ENCODE assay signal across 16 cellular contexts in the genomic region with DNA sequence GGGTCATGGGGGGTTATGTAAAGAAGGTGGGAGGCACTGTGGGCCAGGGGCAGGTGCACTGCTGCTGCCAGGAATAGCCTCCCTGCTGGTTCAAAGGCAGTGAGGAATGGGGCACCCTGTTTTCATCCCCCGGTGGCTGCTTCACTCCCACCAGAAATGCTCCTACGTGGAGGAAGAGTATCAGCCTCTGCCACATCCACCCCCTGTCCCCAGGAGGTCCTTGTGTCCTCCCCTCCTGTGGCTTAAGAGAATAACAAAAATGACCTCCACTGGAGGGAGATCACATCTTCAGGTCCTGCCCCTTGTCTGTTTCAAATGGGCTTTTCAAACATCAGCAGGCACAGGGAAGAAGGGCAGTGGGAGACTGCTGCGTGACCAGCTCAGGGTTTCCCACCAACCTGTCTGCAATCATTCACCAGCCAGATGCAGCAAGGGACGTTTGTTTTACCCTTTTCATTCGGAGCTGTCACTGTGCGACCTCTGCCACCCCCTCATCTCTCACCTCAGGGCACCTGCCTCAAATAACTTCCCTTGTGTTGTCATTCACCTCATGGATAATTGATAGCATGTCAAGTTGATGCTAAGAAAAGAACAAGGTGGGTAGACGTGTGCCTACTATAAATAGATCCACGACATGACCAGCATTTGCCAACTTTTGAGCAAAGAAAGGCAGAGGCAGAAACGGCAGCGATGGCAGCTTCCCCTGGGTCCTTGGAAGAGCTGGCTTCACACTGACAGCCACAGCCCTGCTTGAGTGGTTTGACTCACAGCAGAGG.
DNase-seq lines count a peak whose midpoint lies in the region; ATAC-seq, FAIRE-seq and TF ChIP-seq lines count a peak whose summit lies in the region.
"Had no signal": no experiment of that assay in that cellular context is flagged by ENCODE, and none has a peak within 500 bp of the region (broad histone marks: within the 10 kb centered on the region; RNA-seq: fewer than 3 reads in every experiment).

No MANE protein-coding gene starts in this region.

- DNase-seq in NCI-H1105 treated with DMSO at 0.1 percent for 48 hours (lab: John Stamatoyannopoulos, UW) (peak; percentile 76), H1 (ENCODE audit: low read depth in 1 of 2, low spot score in 2 of 2) (no peak), posterior cingulate gyrus (peak in 8 of 10 donors; percentile 24 to 91 (median 59)), G401 (ENCODE audit: low spot score) (no peak), HTR-8/SVneo (ENCODE audit: insufficient read length, low spot score) (no peak), NK-92 (lab: John Stamatoyannopoulos, UW; ENCODE audit: unreplicated experiment) (no peak)
- DNase-seq: activated CD4-positive, alpha-beta T cell treated with anti-CD3 and anti-CD28 coated beads for 48 hours; activated naive CD4-positive, alpha-beta T cell treated with anti-CD3 and anti-CD28 coated beads for 36 hours; CD4-positive, CD25-positive, alpha-beta regulatory T cell; dermis blood vessel endothelial cell; heart right ventricle; NCI-H2171 treated with DMSO at 0.1 percent for 48 hours; SHP77 treated with DMSO at 0.1 percent for 48 hours; stimulated activated CD4-positive, alpha-beta T cell treated with anti-CD3 and anti-CD28 coated beads, Interleukin-12 subunit alpha, Interleukin-12 subunit beta, amount 100 ng/mL, for 4 hours had no signal

- H3K23ac ChIP-seq in H1 (ENCODE audit: insufficient read length), result no peak overlapping the region

- CTCF ChIA-PET in H1 (lab: Charles Lee; ENCODE audit: partially characterized antibody), result interaction anchor here (2.5 kb wide), 1 partner anchor 98 kb away, joined by 8 read pairs; no protein-coding TSS in a partner anchor

- H3K9ac ChIP-seq in H1 (replicated peaks in 1 of 4; ENCODE audit: extremely low read depth in 1 of 4, low read depth in 3 of 4, low read length in 3 of 4), result no peak overlapping the region

- peak overlapping the region in 1 of 4 experiments; percentile 5; a peak in 1 of 8 replicates for H3K4me3 ChIP-seq in H1 (ENCODE audit: extremely low read depth in 1 of 4, insufficient read depth in 2 of 4, low read depth in 3 of 4, low read length in 4 of 4)

- H3K27ac ChIP-seq in H1 (ENCODE audit: low read depth, low read length), result 0 out of 2 replicates have a peak overlapping the region, but pooled peaks have one; percentile 9
- H3K27ac ChIP-seq: heart right ventricle had no signal

- H3K4ac ChIP-seq in H1 (replicated peaks; ENCODE audit: insufficient read length, low read depth, low read length), result no peak overlapping the region

- H4K91ac ChIP-seq in H1 (replicated peaks; ENCODE audit: insufficient read length, low read length), result peak overlapping the region; percentile 50

- H3K79me1 ChIP-seq in H1 (ENCODE audit: low read depth, low read length), result no peaks in the 10 kb centered on the region

- POLR2A ChIA-PET in H1 (lab: Charles Lee; ENCODE audit: partially characterized antibody), result no interaction called here

- H2BK120ac ChIP-seq in H1 (replicated peaks; ENCODE audit: low read depth, low read length), result no peak overlapping the region

- H3K79me2 ChIP-seq in H1 (ENCODE audit: control insufficient read depth in 1 of 2, insufficient read depth in 2 of 2, low read length in 2 of 2), result no peaks in the 10 kb centered on the region

- peak overlapping the region; percentile 89 for H3K18ac ChIP-seq in H1 (ENCODE audit: extremely low read depth, low read length)

- no peak overlapping the region for H4K5ac ChIP-seq in H1 (ENCODE audit: insufficient read length, low read depth, low read length)

- TF ChIP-seq RAD21 in H1 (IDR thresholded peaks at IDR 0.05 in 1 of 2, conservative IDR thresholded peaks at IDR 0.05 in 1 of 2; ENCODE audit: low read depth in 2 of 2, low read length in 2 of 2), result no peak

- no peaks in the 10 kb centered on the region for H4K20me1 ChIP-seq in H1 (replicated peaks in 1 of 2; ENCODE audit: control insufficient read depth in 1 of 2, insufficient read depth in 2 of 2, low read length in 2 of 2)

- TF ChIP-seq CTCF in H1 (IDR thresholded peaks at IDR 0.05; ENCODE audit: control extremely low read depth in 1 of 3, insufficient read depth in 1 of 3, low read depth in 1 of 3, low read length in 3 of 3), result no peak

- in situ Hi-C loops in G401 (cut with HindIII; ENCODE audit: low sequenced_read_pairs), result no loop called here

- peak overlapping the region; percentile 83; the same call in 1 of the 2 replicates for H2BK15ac ChIP-seq in H1 (ENCODE audit: low read length)

- no peak for TF ChIP-seq EP300 in H1 (IDR thresholded peaks at IDR 0.05; ENCODE audit: borderline replicate concordance in 1 of 2, low read depth in 2 of 2, low read length in 2 of 2)

- H3K36me3 ChIP-seq in H1 (ENCODE audit: control insufficient read depth in 2 of 4, insufficient read depth in 4 of 4, low read length in 3 of 4), result no peaks in the 10 kb centered on the region
- H3K36me3 ChIP-seq: heart right ventricle had no signal

- 43% methylated on average over 10 of the region's 10 CpGs; no CpG with 5 or more reads in 1 of the 2 experiments for WGBS in H1 (ENCODE audit: extremely low coverage in 1 of 2, insufficient coverage in 1 of 2, insufficient read length in 1 of 2, insufficient replicate concordance in 2 of 2, low coverage in 1 of 2, low lambda C conversion rate in 2 of 2, missing lambda C conversion rate in 1 of 2), 2 experiments

- FAIRE-seq in H1 (lab: Jason Lieb, UNC) (no peak), HTR-8/SVneo (lab: Jason Lieb, UNC) (no peak)

- H3K23me2 ChIP-seq in H1 (ENCODE audit: low read depth, low read length), result no peaks in the 10 kb centered on the region; the same call in 1 of the 2 replicates

- no peak for TF ChIP-seq POLR2A in H1 (IDR thresholded peaks at IDR 0.05; ENCODE audit: control extremely low read depth in 1 of 2, low read depth in 2 of 2, low read length in 2 of 2)

- no peaks in the 10 kb centered on the region for H3K9me3 ChIP-seq in H1 (ENCODE audit: insufficient read depth in 2 of 2, low read depth in 1 of 2, low read length in 1 of 2)
- H3K9me3 ChIP-seq: heart right ventricle had no signal

- no peaks in the 10 kb centered on the region for H3K27me3 ChIP-seq in H1 (replicated peaks in 1 of 4; ENCODE audit: control insufficient read depth in 3 of 4, extremely low read depth in 1 of 4, insufficient read depth in 3 of 4, low read length in 3 of 4)
- H3K27me3 ChIP-seq: heart right ventricle had no signal

- peak overlapping the region; percentile 82; the same call in 1 of the 2 replicates for H2BK12ac ChIP-seq in H1 (ENCODE audit: low read depth, low read length)

- no peak overlapping the region for H4K8ac ChIP-seq in H1 (ENCODE audit: extremely low read depth, insufficient read depth, low read length)

- no peak overlapping the region for H2AK5ac ChIP-seq in H1 (ENCODE audit: low read depth, low read length)

- intact Hi-C loops in posterior cingulate gyrus (cut with DNase I), result no loop called here

- peak overlapping the region; percentile 45 for H3K4me2 ChIP-seq in H1 (ENCODE audit: insufficient read depth in 1 of 2, low read depth in 2 of 2, low read length in 2 of 2)

- peak; percentile 56 for ATAC-seq in GM18867 (IDR thresholded peaks at IDR 0.05; ENCODE audit: unreplicated experiment)
- ATAC-seq in GM18511 (IDR thresholded peaks at IDR 0.05; ENCODE audit: unreplicated experiment), result no peak

- peak overlapping the region; percentile 12; the same call in 1 of the 2 replicates for H2AFZ ChIP-seq in H1 (ENCODE audit: low read length)

- no peak overlapping the region for H3K56ac ChIP-seq in H1 (replicated peaks; ENCODE audit: insufficient read length, low read depth, low read length)

- peak overlapping the region; percentile 55; the same call in 1 of the 2 replicates for H2BK5ac ChIP-seq in H1 (ENCODE audit: low read depth, low read length)

- no peak overlapping the region for H3K14ac ChIP-seq in H1 (ENCODE audit: insufficient read length)

- peaks cover 4 to 14% (median 12%) of the 10 kb centered on the region in 4 experiments for H3K4me1 ChIP-seq in H1 (replicated peaks in 1 of 4; ENCODE audit: control insufficient read depth in 3 of 4, insufficient read depth in 4 of 4, low read length in 3 of 4)

- H2BK20ac ChIP-seq in H1 (ENCODE audit: low read length), result peak overlapping the region; percentile 55; the same call in 1 of the 2 replicates

TF ChIP-seq in H1, 55 proteins besides CTCF, POLR2A, EP300 and RAD21:
- TF ChIP-seq EGR1 (IDR thresholded peaks at IDR 0.05; ENCODE audit: borderline replicate concordance, low read depth, low read length) (0 out of 2 replicates have a peak, but pooled peaks have one; percentile 5), ASH2L (IDR thresholded peaks at IDR 0.05; ENCODE audit: low read length) (peak; percentile 18), HDAC2 (IDR thresholded peaks at IDR 0.05; ENCODE audit: borderline replicate concordance in 1 of 2, low read depth in 2 of 2, low read length in 2 of 2) (0 out of 4 replicates have a peak, but pooled peaks of 1 of the 2 experiments have one; percentile 15), RNF2 (IDR thresholded peaks at IDR 0.05; ENCODE audit: borderline replicate concordance, low read depth, low read length, missing control alignments, poor library complexity, severe bottlenecking) (no peak), YY1 (IDR thresholded peaks at IDR 0.05; ENCODE audit: low read depth, low read length) (no peak), FOSL1 (IDR thresholded peaks at IDR 0.05; ENCODE audit: insufficient read depth, low read depth, low read length) (0 out of 2 replicates have a peak, but pooled peaks have one; percentile 49), TAF7 (optimal IDR thresholded peaks at IDR 0.05; ENCODE audit: borderline replicate concordance, low read depth, low read length) (peak; percentile 11), ZNF274 (IDR thresholded peaks at IDR 0.05; ENCODE audit: borderline replicate concordance, extremely low read depth, low read length) (no peak)

Comparison
In these comparisons a context has a peak if more than half of its experiments do, and no peak if none do; other contexts are left out.
1. DNase-seq: peak in NCI-H1105 treated with DMSO at 0.1 percent for 48 hours (single experiment) and posterior cingulate gyrus (8 of 10); none in H1 (0 of 2), G401 (single experiment), HTR-8/SVneo (single experiment) and NK-92 (single experiment).